16 cellular contexts compared by ENCODE assay signal in genomic region chr14:96051231-96051630, GRCh38. TPM values are rescaled to one million over a fixed set of nuclear protein-coding genes. Genes with fewer than 3 reads are reported as not detected.
DNase-seq lines count a peak whose midpoint lies in the region; ATAC-seq and TF ChIP-seq lines count a peak whose summit lies in the region.
"Had no signal": no experiment of that assay in that cellular context is flagged by ENCODE, and none has a peak within 500 bp of the region (broad histone marks: within the 10 kb centered on the region; RNA-seq: fewer than 3 reads in every experiment).

No MANE protein-coding gene starts in this region.

- 0 out of 2 replicates have a peak overlapping the region, but pooled peaks have one; percentile 41 for H3K4me2 ChIP-seq in BLaER1
- H3K4me2 ChIP-seq: A549 had no signal

- DNase-seq in left lobe of liver (ENCODE audit: low spot score) = peak; percentile 8
- DNase-seq in RPMI8226 = no peak
- no peak for DNase-seq in NCI-H1930 (lab: John Stamatoyannopoulos, UW)
- no peak for DNase-seq in stimulated activated CD4-positive, alpha-beta T cell treated with anti-CD3 and anti-CD28 coated beads, Interleukin-15, amount 100 ng/mL, for 24 hours
- DNase-seq: DMS153, GDM1, NCI-H1417 treated with DMSO at 0.1 percent for 48 hours, NCI-H187 treated with DMSO at 0.1 percent for 48 hours, NCI-H226 had no signal

- no peak overlapping the region for H3K4me3 ChIP-seq in BLaER1
- H3K4me3 ChIP-seq: A549 had no signal

- peaks cover 45% of the 10 kb centered on the region for H3K36me3 Mint-ChIP-seq in brain
- H3K36me3 Mint-ChIP-seq: IgD-negative memory B cell had no signal

- H3K27ac ChIP-seq in BLaER1 (no peak overlapping the region), temporal lobe (ENCODE audit: low read depth, low read length) (peak overlapping the region; percentile 41)
- H3K27ac ChIP-seq: A549 had no signal

- no peak overlapping the region for H3K9ac ChIP-seq in BLaER1

- no peaks in the 10 kb centered on the region for H3K27me3 Mint-ChIP-seq in brain

- no peak for TF ChIP-seq CTCF in brain (conservative IDR thresholded peaks at IDR 0.05)

- peaks cover 89% of the 10 kb centered on the region for H4K20me1 ChIP-seq in BLaER1

- no peak for ATAC-seq in left lobe of liver

- no peak overlapping the region for H3K4me3 Mint-ChIP-seq in brain
- H3K4me3 Mint-ChIP-seq: CD4-positive, alpha-beta memory T cell; IgD-negative memory B cell had no signal

- H3K9me3 ChIP-seq in BLaER1 = no peaks in the 10 kb centered on the region
- H3K9me3 ChIP-seq: A549 had no signal

- H3K9me3 Mint-ChIP-seq in brain = peaks cover 0 to 12% (median 3%) of the 10 kb centered on the region in 5 experiments
- H3K9me3 Mint-ChIP-seq: CD4-positive, alpha-beta memory T cell; IgD-negative memory B cell had no signal

- H3K36me3 ChIP-seq in BLaER1 = peaks cover 49% of the 10 kb centered on the region

- peak overlapping the region in 3 of 5 experiments; percentile 45 to 56 (median 54) for H3K27ac Mint-ChIP-seq in brain
- H3K27ac Mint-ChIP-seq: IgD-negative memory B cell had no signal

- peaks cover 61% of the 10 kb centered on the region for H3K4me1 ChIP-seq in BLaER1

- H3K4me1 Mint-ChIP-seq in brain = peaks cover 65% of the 10 kb centered on the region
- H3K4me1 Mint-ChIP-seq: CD4-positive, alpha-beta memory T cell; IgD-negative memory B cell had no signal

- no peaks in the 10 kb centered on the region for H3K27me3 ChIP-seq in BLaER1

RNA-seq across cellular contexts. Expression of gene C14orf132, which starts 12.1 kb away (rescaled TPM):
- polyA plus RNA-seq in brain (ENCODE audit: insufficient read depth, low read depth, low replicate concordance) = 69.2 TPM
- 4.7 TPM for total RNA-seq in left lobe of liver
- total RNA-seq in temporal lobe = 41.8 TPM
- total RNA-seq: MCF 10A had no signal
